Comparison of ENCODE assay signal across 2 cellular contexts in genomic region chr11:47595029-47595428, GRCh38.
TF ChIP-seq lines count a peak whose summit lies in the region.

No MANE protein-coding gene starts in this region.

TF ChIP-seq in SK-N-SH treated with all-trans-retinoic acid at 6 μM for 48 hours, 23 proteins besides CTCF, POLR2A, EP300 and RAD21 (continued from another document):
- TF ChIP-seq, protein P1, sequence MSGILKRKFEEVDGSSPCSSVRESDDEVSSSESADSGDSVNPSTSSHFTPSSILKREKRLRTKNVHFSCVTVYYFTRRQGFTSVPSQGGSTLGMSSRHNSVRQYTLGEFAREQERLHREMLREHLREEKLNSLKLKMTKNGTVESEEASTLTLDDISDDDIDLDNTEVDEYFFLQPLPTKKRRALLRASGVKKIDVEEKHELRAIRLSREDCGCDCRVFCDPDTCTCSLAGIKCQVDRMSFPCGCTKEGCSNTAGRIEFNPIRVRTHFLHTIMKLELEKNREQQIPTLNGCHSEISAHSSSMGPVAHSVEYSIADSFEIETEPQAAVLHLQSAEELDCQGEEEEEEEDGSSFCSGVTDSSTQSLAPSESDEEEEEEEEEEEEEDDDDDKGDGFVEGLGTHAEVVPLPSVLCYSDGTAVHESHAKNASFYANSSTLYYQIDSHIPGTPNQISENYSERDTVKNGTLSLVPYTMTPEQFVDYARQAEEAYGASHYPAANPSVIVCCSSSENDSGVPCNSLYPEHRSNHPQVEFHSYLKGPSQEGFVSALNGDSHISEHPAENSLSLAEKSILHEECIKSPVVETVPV (CRISPR knock-in tag; IDR thresholded peaks at IDR 0.05), result no peak
- TF ChIP-seq ZNF70 (CRISPR knock-in tag; IDR thresholded peaks at IDR 0.05) (no peak), RARB (CRISPR knock-in tag; IDR thresholded peaks at IDR 0.05) (no peak), ARNTL (CRISPR knock-in tag; IDR thresholded peaks at IDR 0.05; ENCODE audit: borderline replicate concordance, low read depth) (no peak), TCF4 (CRISPR knock-in tag; IDR thresholded peaks at IDR 0.05; ENCODE audit: borderline replicate concordance) (no peak), OSR1 (CRISPR knock-in tag; IDR thresholded peaks at IDR 0.05) (no peak), ESRRG (CRISPR knock-in tag; IDR thresholded peaks at IDR 0.05) (no peak), ZFP3 (CRISPR knock-in tag; IDR thresholded peaks at IDR 0.05) (no peak), PATZ1 (CRISPR knock-in tag; IDR thresholded peaks at IDR 0.05; ENCODE audit: borderline replicate concordance) (no peak), TOX (CRISPR knock-in tag; IDR thresholded peaks at IDR 0.05; ENCODE audit: borderline replicate concordance) (no peak)

TF ChIP-seq in SK-N-SH, 30 proteins besides CTCF, POLR2A, EP300 and RAD21 (continued from another document):
- no peak for TF ChIP-seq REST (IDR thresholded peaks at IDR 0.05; ENCODE audit: low read depth, low read length)
- TF ChIP-seq IRF3 (IDR thresholded peaks at IDR 0.05; ENCODE audit: low read depth, low read length), result no peak
- no peak for TF ChIP-seq PBX3 (IDR thresholded peaks at IDR 0.05)
- TF ChIP-seq MXI1 (IDR thresholded peaks at IDR 0.05; ENCODE audit: low read depth, low read length), result no peak
- TF ChIP-seq YY1 (IDR thresholded peaks at IDR 0.05; ENCODE audit: low read depth), result no peak
- TF ChIP-seq NRF1 (IDR thresholded peaks at IDR 0.05; ENCODE audit: low read depth, low read length), result no peak
- no peak for TF ChIP-seq TEAD4 (IDR thresholded peaks at IDR 0.05; ENCODE audit: borderline replicate concordance, insufficient read depth)
- TF ChIP-seq FOSL2 (IDR thresholded peaks at IDR 0.05; ENCODE audit: borderline replicate concordance, low read depth), result no peak
- TF ChIP-seq ZBTB33 (IDR thresholded peaks at IDR 0.05; ENCODE audit: borderline replicate concordance, low read depth), result no peak
- TF ChIP-seq JUND (IDR thresholded peaks at IDR 0.05), result no peak
- TF ChIP-seq POLR2AphosphoS5 (IDR thresholded peaks at IDR 0.05; ENCODE audit: low read depth, low read length), result no peak
- TF ChIP-seq, protein P2, sequence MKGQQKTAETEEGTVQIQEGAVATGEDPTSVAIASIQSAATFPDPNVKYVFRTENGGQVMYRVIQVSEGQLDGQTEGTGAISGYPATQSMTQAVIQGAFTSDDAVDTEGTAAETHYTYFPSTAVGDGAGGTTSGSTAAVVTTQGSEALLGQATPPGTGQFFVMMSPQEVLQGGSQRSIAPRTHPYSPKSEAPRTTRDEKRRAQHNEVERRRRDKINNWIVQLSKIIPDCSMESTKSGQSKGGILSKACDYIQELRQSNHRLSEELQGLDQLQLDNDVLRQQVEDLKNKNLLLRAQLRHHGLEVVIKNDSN (IDR thresholded peaks at IDR 0.05; ENCODE audit: borderline replicate concordance, low read depth), result no peak
TF ChIP-seq in SK-N-SH: peak in this region for 0.
